In the genomic region with DNA sequence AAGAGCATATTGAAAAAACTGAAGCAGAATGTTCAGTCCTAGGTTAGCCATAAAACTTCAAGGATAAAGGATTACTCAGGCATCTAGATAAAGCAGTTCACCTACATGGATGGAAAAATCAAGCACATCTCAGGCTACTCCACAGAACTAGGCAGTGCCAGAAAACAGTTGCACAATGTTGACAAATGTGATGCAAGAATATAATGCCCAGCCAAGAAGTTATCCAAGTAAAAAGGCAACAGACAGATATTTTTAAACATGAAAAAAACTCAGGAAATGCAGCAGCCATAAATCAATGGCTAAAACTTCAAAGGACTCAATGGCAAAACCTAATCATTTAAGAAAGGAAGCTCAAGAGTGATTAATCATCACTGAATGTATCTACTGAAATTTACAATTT, we compare ENCODE assay signal across 11 cellular contexts.
DNase-seq lines count a peak whose midpoint lies in the region; ATAC-seq, FAIRE-seq and TF ChIP-seq lines count a peak whose summit lies in the region.
"Had no signal": no experiment of that assay in that cellular context is flagged by ENCODE, and none has a peak within 500 bp of the region (broad histone marks: within the 10 kb centered on the region; RNA-seq: fewer than 3 reads in every experiment).

No MANE protein-coding gene starts in this region.

- TF ChIP-seq CTCF in AG09319 (IDR thresholded peaks at IDR 0.05; ENCODE audit: low read depth, low read length) (no peak), IMR-90 (conservative IDR thresholded peaks at IDR 0.05; ENCODE audit: low read depth, low read length) (no peak), H1 (IDR thresholded peaks at IDR 0.05; ENCODE audit: control extremely low read depth in 1 of 3, insufficient read depth in 1 of 3, low read depth in 1 of 3, low read length in 3 of 3) (no peak)

- TF ChIP-seq EP300 in H1 (IDR thresholded peaks at IDR 0.05; ENCODE audit: borderline replicate concordance in 1 of 2, low read depth in 2 of 2, low read length in 2 of 2) = no peak

- TF ChIP-seq RAD21 in IMR-90 (IDR thresholded peaks at IDR 0.05; ENCODE audit: low read length) (no peak), H1 (IDR thresholded peaks at IDR 0.05 in 1 of 2, conservative IDR thresholded peaks at IDR 0.05 in 1 of 2; ENCODE audit: low read depth in 2 of 2, low read length in 2 of 2) (no peak)

- H3K4me2 ChIP-seq in IMR-90 (ENCODE audit: low read depth, low read length) = no peak overlapping the region
- no peak overlapping the region for H3K4me2 ChIP-seq in H1 (ENCODE audit: insufficient read depth in 1 of 2, low read depth in 2 of 2, low read length in 2 of 2)

- no peak overlapping the region for H3K9ac ChIP-seq in IMR-90 (ENCODE audit: low read depth, low read length)
- no peak overlapping the region for H3K9ac ChIP-seq in H1 (replicated peaks in 1 of 4; ENCODE audit: extremely low read depth in 1 of 4, low read depth in 3 of 4, low read length in 3 of 4)

- no peak overlapping the region for H3K27ac ChIP-seq in IMR-90 (ENCODE audit: insufficient read depth, low read length)
- H3K27ac ChIP-seq in H1 (ENCODE audit: low read depth, low read length) = no peak overlapping the region
- H3K27ac ChIP-seq: coronary artery had no signal

- no peak overlapping the region for H2AK5ac ChIP-seq in IMR-90 (ENCODE audit: low read depth, low read length)
- H2AK5ac ChIP-seq in H1 (ENCODE audit: low read depth, low read length) = no peak overlapping the region

- no peaks in the 10 kb centered on the region for H3K9me3 ChIP-seq in IMR-90 (ENCODE audit: control insufficient read depth, insufficient read depth, low read length)
- no peaks in the 10 kb centered on the region for H3K9me3 ChIP-seq in H1 (ENCODE audit: insufficient read depth in 2 of 2, low read depth in 1 of 2, low read length in 1 of 2)

- H2BK12ac ChIP-seq in H1 (ENCODE audit: low read depth, low read length) = no peak overlapping the region

- CTCF ChIA-PET in IMR-90 (lab: Yijun Ruan, JAX) (no interaction called here), H1 (lab: Charles Lee; ENCODE audit: partially characterized antibody) (no interaction called here)

- H3K79me1 ChIP-seq in IMR-90 (ENCODE audit: low read depth in 1 of 2, low read length in 2 of 2) = no peaks in the 10 kb centered on the region
- no peaks in the 10 kb centered on the region for H3K79me1 ChIP-seq in H1 (ENCODE audit: low read depth, low read length)

- no peak overlapping the region for H2BK5ac ChIP-seq in IMR-90 (ENCODE audit: low read depth, low read length, poor library complexity, severe bottlenecking)
- H2BK5ac ChIP-seq in H1 (ENCODE audit: low read depth, low read length) = no peak overlapping the region

- no peaks in the 10 kb centered on the region for H3K23me2 ChIP-seq in H1 (ENCODE audit: low read depth, low read length)

- no peak for FAIRE-seq in H1 (lab: Jason Lieb, UNC)
- FAIRE-seq: GM12892 had no signal

- BruUV-seq in IMR-90 (replicated peaks; lab: Mats Ljungman, UMichigan) = no TSS peak

- no peaks in the 10 kb centered on the region for H3K9me1 ChIP-seq in IMR-90 (ENCODE audit: insufficient read depth, low read length)

- dilution Hi-C loops in IMR-90 (cut with HindIII; ENCODE audit: low sequenced_read_pairs, unreplicated experiment) = no loop called here

- H2AK9ac ChIP-seq in IMR-90 (replicated peaks; ENCODE audit: low read depth, low read length, poor library complexity) = no peak overlapping the region

- H2BK120ac ChIP-seq in IMR-90 (ENCODE audit: low read depth, low read length) (no peak overlapping the region), H1 (replicated peaks; ENCODE audit: low read depth, low read length) (no peak overlapping the region)

- no peak for ATAC-seq in IMR-90 (ENCODE audit: low read depth)
- no peak for ATAC-seq in SK-N-SH treated with all-trans-retinoic acid at 6 μM for 48 hours
- ATAC-seq in HG03565 (IDR thresholded peaks at IDR 0.05; ENCODE audit: unreplicated experiment) = no peak
- no peak for ATAC-seq in HG03159 (IDR thresholded peaks at IDR 0.05; ENCODE audit: unreplicated experiment)
- ATAC-seq: activated T-cell treated with anti-CD3 and anti-CD28 coated beads, Interleukin-2, amount 50 U/mL, for 72 hours had no signal

- intact Hi-C loops in IMR-90 (cut with micrococcal nuclease) = no loop called here

- no peak for TF ChIP-seq POLR2A in IMR-90 (IDR thresholded peaks at IDR 0.05; ENCODE audit: low read depth, low read length)
- TF ChIP-seq POLR2A in H1 (IDR thresholded peaks at IDR 0.05; ENCODE audit: control extremely low read depth in 1 of 2, low read depth in 2 of 2, low read length in 2 of 2) = no peak

- no peak overlapping the region for H3K4ac ChIP-seq in IMR-90 (ENCODE audit: low read depth, low read length)
- no peak overlapping the region for H3K4ac ChIP-seq in H1 (replicated peaks; ENCODE audit: insufficient read length, low read depth, low read length)

- no peaks in the 10 kb centered on the region for H3K36me3 ChIP-seq in IMR-90 (ENCODE audit: control insufficient read depth, insufficient read depth, low read length)
- no peaks in the 10 kb centered on the region for H3K36me3 ChIP-seq in H1 (ENCODE audit: control insufficient read depth in 2 of 4, insufficient read depth in 4 of 4, low read length in 3 of 4)

- H2BK15ac ChIP-seq in IMR-90 (ENCODE audit: low read depth, low read length) (no peak overlapping the region), H1 (ENCODE audit: low read length) (no peak overlapping the region)

- H3K56ac ChIP-seq in IMR-90 (ENCODE audit: extremely low read depth, insufficient read depth, low read length) (no peak overlapping the region), H1 (replicated peaks; ENCODE audit: insufficient read length, low read depth, low read length) (no peak overlapping the region)

- no peak overlapping the region for H4K91ac ChIP-seq in IMR-90 (ENCODE audit: insufficient read depth, low read depth, low read length)
- H4K91ac ChIP-seq in H1 (replicated peaks; ENCODE audit: insufficient read length, low read length) = no peak overlapping the region

- H4K20me1 ChIP-seq in IMR-90 (ENCODE audit: insufficient read depth, low read length) = no peaks in the 10 kb centered on the region
- no peaks in the 10 kb centered on the region for H4K20me1 ChIP-seq in H1 (replicated peaks in 1 of 2; ENCODE audit: control insufficient read depth in 1 of 2, insufficient read depth in 2 of 2, low read length in 2 of 2)

- no peak overlapping the region for H4K8ac ChIP-seq in IMR-90 (ENCODE audit: low read depth in 2 of 2, low read length in 2 of 2)
- H4K8ac ChIP-seq in H1 (ENCODE audit: extremely low read depth, insufficient read depth, low read length) = no peak overlapping the region

- H3K14ac ChIP-seq in IMR-90 (replicated peaks; ENCODE audit: low read depth, low read length) (no peak overlapping the region), H1 (ENCODE audit: insufficient read length) (no peak overlapping the region)

- no peak overlapping the region for H2BK20ac ChIP-seq in IMR-90 (ENCODE audit: low read depth, low read length)
- no peak overlapping the region for H2BK20ac ChIP-seq in H1 (ENCODE audit: low read length)

- POLR2A ChIA-PET in IMR-90 (lab: Charles Lee; ENCODE audit: unreplicated experiment) = no interaction called here
- POLR2A ChIA-PET in H1 (lab: Charles Lee; ENCODE audit: partially characterized antibody) = no interaction called here

- no peak overlapping the region for H3K23ac ChIP-seq in IMR-90 (ENCODE audit: low read depth, low read length)
- H3K23ac ChIP-seq in H1 (ENCODE audit: insufficient read length) = no peak overlapping the region

- H3K4me3 ChIP-seq in IMR-90 (ENCODE audit: insufficient read depth, low read depth, low read length) = no peak overlapping the region
- H3K4me3 ChIP-seq in H1 (ENCODE audit: extremely low read depth in 1 of 4, insufficient read depth in 2 of 4, low read depth in 3 of 4, low read length in 4 of 4) = no peak overlapping the region
- H3K4me3 ChIP-seq: coronary artery had no signal

- H2AFZ ChIP-seq in IMR-90 (replicated peaks; ENCODE audit: low read length, poor library complexity) (no peak overlapping the region), H1 (ENCODE audit: low read length) (no peak overlapping the region)

- no peaks in the 10 kb centered on the region; the same call in 1 of the 2 replicates for H3K27me3 ChIP-seq in IMR-90 (ENCODE audit: control insufficient read depth, insufficient read depth, low read length)
- peaks cover 0 to 1% (median 0%) of the 10 kb centered on the region in 4 experiments; a peak in 1 of 7 replicates for H3K27me3 ChIP-seq in H1 (replicated peaks in 1 of 4; ENCODE audit: control insufficient read depth in 3 of 4, extremely low read depth in 1 of 4, insufficient read depth in 3 of 4, low read length in 3 of 4)

- H3K18ac ChIP-seq in IMR-90 (ENCODE audit: low read depth, low read length) = no peak overlapping the region
- H3K18ac ChIP-seq in H1 (ENCODE audit: extremely low read depth, low read length) = no peak overlapping the region

- in situ Hi-C loops in IMR-90 (cut with MboI; ENCODE audit: low sequenced_read_pairs) = no loop called here

- H3K4me1 ChIP-seq in IMR-90 (ENCODE audit: control insufficient read depth, insufficient read depth, low read length) (no peaks in the 10 kb centered on the region), H1 (replicated peaks in 1 of 4; ENCODE audit: control insufficient read depth in 3 of 4, insufficient read depth in 4 of 4, low read length in 3 of 4) (no peaks in the 10 kb centered on the region)

- DNase-seq in AG09319 (ENCODE audit: extremely low read depth, low read depth) (peak; percentile 30), IMR-90 (peak; percentile 14), H1 (ENCODE audit: low read depth in 1 of 2, low spot score in 2 of 2) (no peak), mucosa of gallbladder (ENCODE audit: low spot score) (peak; percentile 44)
- DNase-seq in activated naive CD4-positive, alpha-beta T cell treated with anti-CD3 and anti-CD28 coated beads, Interleukin-2, amount 50 U/mL, for 16 hours = no peak
- DNase-seq: activated T-cell treated with anti-CD3 and anti-CD28 coated beads, Interleukin-2, amount 50 U/mL, for 72 hours had no signal

- H4K5ac ChIP-seq in IMR-90 (ENCODE audit: low read depth, low read length) (no peak overlapping the region), H1 (ENCODE audit: insufficient read length, low read depth, low read length) (no peak overlapping the region)

- H3K79me2 ChIP-seq in H1 (ENCODE audit: control insufficient read depth in 1 of 2, insufficient read depth in 2 of 2, low read length in 2 of 2) = no peaks in the 10 kb centered on the region

TF ChIP-seq in IMR-90, 13 proteins besides CTCF, POLR2A, EP300 and RAD21 (continues in another document):
- no peak for TF ChIP-seq SMC3 (IDR thresholded peaks at IDR 0.05; ENCODE audit: low read depth, low read length)
- no peak for TF ChIP-seq RCOR1 (IDR thresholded peaks at IDR 0.05; ENCODE audit: insufficient replicate concordance, low read length)
- TF ChIP-seq MAFK (IDR thresholded peaks at IDR 0.05; ENCODE audit: low read depth, low read length) = no peak

TF ChIP-seq in H1, 55 proteins besides CTCF, POLR2A, EP300 and RAD21:
- TF ChIP-seq CEBPB (IDR thresholded peaks at IDR 0.05; ENCODE audit: low read depth, low read length) (peak; percentile 41; the same call in 1 of the 2 replicates), PHF8 (conservative IDR thresholded peaks at IDR 0.05; ENCODE audit: low read depth, low read length) (no peak)

Comparison
In these comparisons a context has a peak if more than half of its experiments do, and no peak if none do; other contexts are left out.
1. DNase-seq: peak in AG09319 (single experiment), IMR-90 (single experiment) and mucosa of gallbladder (single experiment); none in H1 (0 of 2) and activated naive CD4-positive, alpha-beta T cell treated with anti-CD3 and anti-CD28 coated beads, Interleukin-2, amount 50 U/mL, for 16 hours (single experiment).